25 cellular contexts compared by ENCODE assay signal in the genomic region with DNA sequence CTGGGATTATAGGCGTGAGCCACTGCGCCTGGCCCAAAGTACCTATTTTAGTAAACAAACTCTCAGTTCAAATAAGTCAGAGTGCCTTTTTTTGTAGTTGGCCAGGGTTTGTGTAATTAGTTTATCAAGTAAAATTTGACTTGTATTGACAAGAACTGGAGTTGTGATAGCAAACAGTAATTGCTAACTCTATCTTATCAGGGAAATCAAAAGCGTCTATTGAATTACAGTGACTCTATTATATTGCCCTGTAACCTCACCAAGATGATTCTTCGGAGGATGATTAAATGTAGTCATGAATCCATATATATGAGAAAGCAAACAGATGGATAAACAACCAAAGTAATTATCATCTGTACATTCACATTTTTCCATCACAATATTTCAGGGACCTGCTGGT. TPM values are rescaled to one million over a fixed set of nuclear protein-coding genes. Genes with fewer than 3 reads are reported as not detected.
"Had no signal": no experiment of that assay in that cellular context is flagged by ENCODE, and none has a peak within 500 bp of the region (broad histone marks: within the 10 kb centered on the region; RNA-seq: fewer than 3 reads in every experiment).

No MANE protein-coding gene starts in this region.

- H3K27me3 ChIP-seq: body of pancreas, esophagus muscularis mucosa, foreskin keratinocyte, pancreas, sigmoid colon, thyroid gland, upper lobe of left lung, vagina had no signal

- DNase-seq: activated CD4-positive, alpha-beta T cell treated with anti-CD3 and anti-CD28 coated beads for 36 hours; activated CD4-positive, CD25-positive, alpha-beta regulatory T cell; activated naive CD4-positive, alpha-beta T cell; activated T-cell treated with anti-CD3 and anti-CD28 coated beads for 4 hours; activated T-cell treated with anti-CD3 and anti-CD28 coated beads, Interleukin-2, amount 50 U/mL, for 72 hours; aorta; body of pancreas; cerebellar nuclear complex; endodermal cell; foreskin keratinocyte; midbrain; naive thymus-derived CD8-positive, alpha-beta T cell; nucleus accumbens; pancreas; psoas muscle; sigmoid colon; small intestine; stimulated activated CD4-positive, alpha-beta T cell treated with anti-CD3 and anti-CD28 coated beads, Interleukin-4, amount 100 ng/mL, for 24 hours; T-helper 1 cell; thyroid gland; upper lobe of left lung had no signal

- ATAC-seq: activated CD4-positive, alpha-beta T cell treated with anti-CD3 and anti-CD28 coated beads for 36 hours; activated T-cell treated with anti-CD3 and anti-CD28 coated beads, Interleukin-2, amount 50 U/mL, for 72 hours; body of pancreas; foreskin keratinocyte; naive thymus-derived CD8-positive, alpha-beta T cell; pancreas; psoas muscle; stimulated activated effector memory CD8-positive, alpha-beta T cell treated with anti-CD3 and anti-CD28 coated beads, Interleukin-12 subunit alpha, Interleukin-12 subunit beta, amount 100 ng/mL, for 72 hours had no signal

- H3K27ac ChIP-seq: body of pancreas, coronary artery, esophagus muscularis mucosa, foreskin keratinocyte, pancreas, psoas muscle, sigmoid colon, thyroid gland, upper lobe of left lung, vagina had no signal

- H3K4me3 ChIP-seq: body of pancreas, coronary artery, esophagus muscularis mucosa, pancreas, psoas muscle, sigmoid colon, thyroid gland, upper lobe of left lung, vagina had no signal

- H3K4me1 ChIP-seq: foreskin keratinocyte, psoas muscle had no signal

- H3K36me3 ChIP-seq: pancreas, sigmoid colon, thyroid gland, upper lobe of left lung, vagina had no signal

- H3K9me3 ChIP-seq: body of pancreas, esophagus muscularis mucosa, pancreas, psoas muscle, sigmoid colon, thyroid gland, upper lobe of left lung, vagina had no signal

RNA-seq across cellular contexts. Expression of a gene that starts 35.4 kb away (rescaled TPM):
- total RNA-seq: naive thymus-derived CD8-positive, alpha-beta T cell had no signal
